ENCODE assay signal across 8 cellular contexts in the genomic region with DNA sequence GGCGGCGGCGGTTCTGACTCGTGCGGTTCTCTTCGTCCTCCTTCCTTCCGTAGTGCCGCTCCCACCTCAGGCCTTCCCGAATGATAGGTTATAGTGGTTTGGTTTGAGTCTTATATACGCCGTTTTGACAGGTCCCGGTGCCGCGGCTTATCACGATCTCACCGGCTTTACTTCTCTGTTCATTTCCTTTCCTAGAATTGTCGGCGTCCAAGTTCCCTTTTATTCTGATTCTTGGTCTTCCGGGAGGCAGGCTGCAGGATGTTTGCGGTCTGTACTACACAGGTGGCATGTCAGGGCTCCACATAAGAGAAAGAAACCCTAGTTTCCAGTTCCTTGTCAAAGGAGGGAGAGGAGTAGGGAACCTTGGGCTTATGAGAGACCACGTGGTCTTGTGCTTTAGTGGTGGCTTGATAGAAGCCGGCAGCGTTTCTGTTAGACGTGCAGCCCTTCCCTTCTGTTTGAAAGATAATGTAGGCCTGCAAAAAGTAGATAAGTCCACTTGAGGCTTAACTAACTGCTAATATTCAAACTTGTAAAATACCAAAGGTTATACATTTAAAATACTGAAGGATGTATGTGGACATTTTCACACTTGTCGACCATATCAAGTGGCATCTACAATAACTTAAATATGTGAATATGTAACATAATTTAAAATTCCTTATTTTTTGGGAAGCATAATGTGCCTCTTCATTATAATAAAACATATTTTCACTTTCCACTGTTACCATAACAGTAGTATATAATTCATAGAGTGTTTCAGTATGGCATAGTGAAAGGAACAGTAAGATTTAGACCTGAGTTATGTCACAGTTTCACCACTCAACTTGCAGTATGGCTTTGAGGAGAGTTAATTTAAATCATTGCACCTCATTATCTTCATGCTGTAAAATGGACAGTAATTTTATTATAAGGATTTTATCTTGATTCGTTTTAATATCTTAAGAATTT. TPM values are rescaled to one million over a fixed set of nuclear protein-coding genes. Genes with fewer than 3 reads are reported as not detected.
DNase-seq lines count a peak whose midpoint lies in the region; ATAC-seq and TF ChIP-seq lines count a peak whose summit lies in the region.

No MANE protein-coding gene starts in this region.

- H4K20me1 ChIP-seq in PC-3 (ENCODE audit: low read length), result peaks cover 32% of the 10 kb centered on the region

- H3K27me3 Mint-ChIP-seq in CD14-positive monocyte (ENCODE audit: low read depth in 3 of 3), result no peaks in the 10 kb centered on the region

- peak overlapping the region; percentile 92 for H3K9ac ChIP-seq in PC-3 (ENCODE audit: low read length)

- H3K4me1 ChIP-seq in PC-3 (ENCODE audit: insufficient read depth, low read length) (peaks cover 23% of the 10 kb centered on the region), upper lobe of right lung (peaks cover 50% of the 10 kb centered on the region)

- TF ChIP-seq CTCF in CD14-positive monocyte (IDR thresholded peaks at IDR 0.05) (no peak), PC-3 (conservative IDR thresholded peaks at IDR 0.05; ENCODE audit: low read depth, low read length) (no peak), upper lobe of right lung (IDR thresholded peaks at IDR 0.05) (no peak)

- H3K4me3 ChIP-seq in PC-3 (ENCODE audit: low read length) (peak overlapping the region; percentile 99), upper lobe of right lung (peak overlapping the region; percentile 96)

- H3K4me2 ChIP-seq in PC-3 (ENCODE audit: low read length), result peak overlapping the region; percentile 83

- BruUV-seq in PC-3 (replicated peaks; lab: Mats Ljungman, UMichigan), result TSS peak; percentile 53

- intact Hi-C loops in CD14-positive monocyte (cut with micrococcal nuclease) (loop anchor here in 1 of 2 donors (5.0 kb wide), 1 partner anchor 36 kb away; no protein-coding TSS in a partner anchor), PC-3 (cut with micrococcal nuclease) (loop anchor here (2.0 to 5.0 kb wide), 3 partner anchors 51 to 174 kb away; no protein-coding TSS in a partner anchor), upper lobe of right lung (cut with DNase I) (loop anchor here (10.0 kb wide), 1 partner anchor 54 kb away; no protein-coding TSS in a partner anchor)

- peak; percentile 35 for ATAC-seq in GM19328 (IDR thresholded peaks at IDR 0.05; ENCODE audit: unreplicated experiment)
- ATAC-seq in HG03439 (IDR thresholded peaks at IDR 0.05; ENCODE audit: unreplicated experiment), result peak; percentile 36
- peak; percentile 26 for ATAC-seq in PC-3
- peak; percentile 50 for ATAC-seq in upper lobe of right lung

- peak overlapping the region; percentile 77 for H3K27ac ChIP-seq in PC-3 (ENCODE audit: low read length)
- peak overlapping the region; percentile 96 for H3K27ac ChIP-seq in upper lobe of right lung

- H3K4me1 Mint-ChIP-seq in CD14-positive monocyte, result peaks cover 70% of the 10 kb centered on the region

- H3K9me2 ChIP-seq in PC-3 (replicated peaks; ENCODE audit: low read length), result no peaks in the 10 kb centered on the region

- peaks cover 4 to 19% of the 10 kb centered on the region in 2 donors for H3K36me3 Mint-ChIP-seq in CD14-positive monocyte

- H3K9me3 ChIP-seq in PC-3 (ENCODE audit: low read length) (no peaks in the 10 kb centered on the region), upper lobe of right lung (no peaks in the 10 kb centered on the region)

- peaks cover 59% of the 10 kb centered on the region for H3K79me2 ChIP-seq in PC-3 (ENCODE audit: low read length)

- H3K36me3 ChIP-seq in PC-3 (ENCODE audit: low read depth, low read length) (no peaks in the 10 kb centered on the region), upper lobe of right lung (no peaks in the 10 kb centered on the region)

- POLR2A ChIA-PET in PC-3 (lab: Charles Lee; ENCODE audit: unreplicated experiment), result no interaction called here

- peaks cover 0 to 3% (median 0%) of the 10 kb centered on the region in 7 donors for H3K9me3 Mint-ChIP-seq in CD14-positive monocyte

- peak overlapping the region; percentile 99 to 100 for H3K4me3 Mint-ChIP-seq in CD14-positive monocyte

- DNase-seq in CD14-positive monocyte (ENCODE audit: low spot score), result peak; percentile 65
- peak; percentile 44 for DNase-seq in PC-3
- DNase-seq in activated naive CD4-positive, alpha-beta T cell treated with Interleukin-2 at 50 U/mL for 16 hours, result peak; percentile 56
- peak; percentile 70 for DNase-seq in germinal center (ENCODE audit: low spot score)
- peak in 41 of 56 donors; percentile 2 to 69 (median 34) for DNase-seq in nucleus accumbens (lab: John Stamatoyannopoulos, UW)
- DNase-seq in upper lobe of right lung, result no peak

- CTCF ChIA-PET in PC-3 (lab: Charles Lee), result no interaction called here

- H3K27me3 ChIP-seq in PC-3 (ENCODE audit: low read length) (no peaks in the 10 kb centered on the region), upper lobe of right lung (no peaks in the 10 kb centered on the region)

- peak overlapping the region; percentile 91 for H2AFZ ChIP-seq in PC-3 (ENCODE audit: low read length)

- H3K27ac Mint-ChIP-seq in CD14-positive monocyte, result peak overlapping the region; percentile 99 to 100 (median 99)

- no peaks in the 10 kb centered on the region for H3F3A ChIP-seq in PC-3 (ENCODE audit: low read length, unreplicated experiment)

RNA-seq across cellular contexts. Expression of a gene that starts 0.8 kb away (rescaled TPM):
- polyA plus RNA-seq in CD14-positive monocyte, result 100 to 1,000 TPM; 146 to 180 TPM
- total RNA-seq in PC-3 (2014; rRNA removed), result 39.3 and 46.1 TPM in 2 replicates
- 87.3 TPM for total RNA-seq in upper lobe of right lung
